25 cellular contexts compared by ENCODE assay signal in the genomic region with DNA sequence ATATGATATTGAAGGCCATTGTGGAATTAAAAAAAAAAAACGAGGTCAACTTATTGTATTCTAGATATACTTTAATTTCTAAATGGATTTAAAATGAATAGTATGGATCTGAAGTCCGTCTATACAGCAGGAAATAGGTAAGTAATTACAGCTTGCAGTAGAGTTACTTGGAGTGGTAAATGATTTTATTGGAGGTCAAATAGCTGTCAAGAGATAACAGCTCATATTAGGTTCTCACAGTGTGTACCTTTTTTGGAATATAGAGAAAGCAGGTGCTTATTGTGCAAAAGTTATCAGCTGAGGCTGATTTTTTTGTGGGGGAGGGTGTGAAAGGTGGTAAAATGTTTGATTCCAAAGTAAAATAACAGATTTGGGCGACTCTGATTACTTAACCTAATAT. TPM values are rescaled to one million over a fixed set of nuclear protein-coding genes. Genes with fewer than 3 reads are reported as not detected.
DNase-seq lines count a peak whose midpoint lies in the region; ATAC-seq, FAIRE-seq and TF ChIP-seq lines count a peak whose summit lies in the region.
"Had no signal": no experiment of that assay in that cellular context is flagged by ENCODE, and none has a peak within 500 bp of the region (broad histone marks: within the 10 kb centered on the region; RNA-seq: fewer than 3 reads in every experiment).

No MANE protein-coding gene starts in this region.

- H3K4me3 ChIP-seq in HEK293 (ENCODE audit: low read depth, low read length): no peak overlapping the region
- no peak overlapping the region for H3K4me3 ChIP-seq in mucosa of descending colon
- H3K4me3 ChIP-seq: BLaER1, GM12878 had no signal

- no peak overlapping the region for H3K27ac ChIP-seq in HEK293 (ENCODE audit: extremely low read depth, low read depth, low read length)
- H3K27ac ChIP-seq: BLaER1 had no signal

- intact Hi-C loops in mucosa of descending colon (cut with DNase I, micrococcal nuclease): no loop called here

- no peaks in the 10 kb centered on the region for H3K36me3 ChIP-seq in HEK293 (ENCODE audit: control insufficient read depth in 2 of 2, insufficient read depth in 1 of 2, low read length in 2 of 2)
- H3K36me3 ChIP-seq in mucosa of descending colon (ENCODE audit: low read depth): no peaks in the 10 kb centered on the region
- H3K36me3 ChIP-seq: BE2C, BLaER1 had no signal

- DNase-seq in mucosa of descending colon: no peak
- DNase-seq in T-helper 2 cell: no peak
- DNase-seq in mesenteric fat pad (ENCODE audit: low spot score): no peak
- DNase-seq: 8988T; ACHN; BE2C; C1 segment of cervical spinal cord; CD4-positive, alpha-beta memory T cell; CD4-positive, CD25-positive, alpha-beta regulatory T cell; CD8-positive, alpha-beta memory T cell; COR-L47; DMS 273 treated with DMSO at 0.1 percent for 48 hours; DMS153; DMS53; DMS79; DND-41; EL; GDM1 had no signal

- ATAC-seq in mucosa of descending colon (peak; percentile 56), GM18858 (IDR thresholded peaks at IDR 0.05; ENCODE audit: unreplicated experiment) (no peak)
- ATAC-seq: GM12878 had no signal

- peak; percentile 78 for FAIRE-seq in colon (lab: Jason Lieb, UNC)
- FAIRE-seq: A204.1, GM12878, GM12892 had no signal

- CTCF ChIA-PET in HEK293 (lab: Yijun Ruan, JAX): no interaction called here

- no peak for TF ChIP-seq CTCF in HEK293 (tag by site-specific recombination; IDR thresholded peaks at IDR 0.05)
- TF ChIP-seq CTCF in mucosa of descending colon (IDR thresholded peaks at IDR 0.05): no peak

- H3K4me1 ChIP-seq in HEK293 (ENCODE audit: control insufficient read depth, insufficient read depth, low read length) (peaks cover 5% of the 10 kb centered on the region; the same call in 1 of the 2 replicates), mucosa of descending colon (ENCODE audit: low read depth) (no peaks in the 10 kb centered on the region)
- H3K4me1 ChIP-seq: BE2C, BLaER1 had no signal

- POLR2A ChIA-PET in HEK293 (lab: Yijun Ruan, JAX): interaction anchor here (0.5 kb wide), 1 partner anchor 678 kb away, joined by 4 read pairs; no protein-coding TSS in a partner anchor

- H3K9me3 ChIP-seq in HEK293 (ENCODE audit: control insufficient read depth, insufficient read depth, low read depth, low read length) (no peaks in the 10 kb centered on the region), mucosa of descending colon (no peaks in the 10 kb centered on the region)
- H3K9me3 ChIP-seq: BE2C, BLaER1 had no signal

TF ChIP-seq in HEK293, 187 proteins besides CTCF, POLR2A, EP300 and RAD21:
- TF ChIP-seq FEZF1 (tag by site-specific recombination; IDR thresholded peaks at IDR 0.05): peak; percentile 57
- no peak for TF ChIP-seq ZNF548 (tag by site-specific recombination; IDR thresholded peaks at IDR 0.05)

RNA-seq across cellular contexts. Expression of gene UPRT, which starts 17.7 kb away (rescaled TPM):
- total RNA-seq in mucosa of descending colon (10 to 100 TPM; 10.4 to 17.3 (median 13.8) TPM), mesenteric fat pad (12.1 TPM)
